In the genomic region with DNA sequence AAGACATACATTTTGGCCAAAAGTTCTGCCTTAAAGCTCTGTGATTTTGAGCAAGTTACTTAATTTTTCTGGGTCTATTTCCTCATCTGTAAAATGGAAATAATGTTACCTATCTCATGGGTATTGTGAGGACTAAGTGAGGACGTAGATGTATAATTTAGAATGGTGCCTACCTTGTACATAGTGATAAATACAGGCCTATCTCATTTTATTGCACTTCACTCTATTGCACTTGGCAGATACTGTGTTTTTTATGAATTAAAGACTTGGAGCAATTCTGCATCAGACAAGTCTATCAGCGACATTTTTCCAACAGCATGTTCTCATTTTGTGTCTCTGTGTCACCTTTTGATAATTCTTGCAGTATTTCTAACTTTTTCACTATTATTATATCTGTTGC, we compare ENCODE assay signal across 28 cellular contexts.
"Had no signal": no experiment of that assay in that cellular context is flagged by ENCODE, and none has a peak within 500 bp of the region (broad histone marks: within the 10 kb centered on the region; RNA-seq: fewer than 3 reads in every experiment).

No MANE protein-coding gene starts in this region.

- H3K79me2 ChIP-seq: parathyroid adenoma had no signal

- H3K4me2 ChIP-seq: neural progenitor cell had no signal

- H3K9ac ChIP-seq: neural progenitor cell, parathyroid adenoma had no signal

- H3K9me3 ChIP-seq: ovary, right lobe of liver, sigmoid colon, thoracic aorta, thyroid gland, tibial nerve, upper lobe of left lung, vagina had no signal

- H3K4me3 ChIP-seq: neural progenitor cell, ovary, psoas muscle, right lobe of liver, sigmoid colon, spleen, thoracic aorta, thyroid gland, tibial nerve, upper lobe of left lung, vagina had no signal

- H3K27ac ChIP-seq: neural progenitor cell, ovary, parathyroid adenoma, psoas muscle, right lobe of liver, sigmoid colon, spleen, thoracic aorta, thyroid gland, tibial nerve, upper lobe of left lung, vagina had no signal

- H3K36me3 ChIP-seq: neural progenitor cell, ovary, right lobe of liver, sigmoid colon, spleen, thoracic aorta, thyroid gland, tibial nerve, upper lobe of left lung, vagina had no signal

- FAIRE-seq: urothelium cell line had no signal

- H2AFZ ChIP-seq: neural progenitor cell, parathyroid adenoma had no signal

- H3K4me1 ChIP-seq: neural progenitor cell, parathyroid adenoma, psoas muscle, right lobe of liver, spleen, thyroid gland, tibial nerve, upper lobe of left lung, vagina had no signal

- H3K27me3 ChIP-seq: neural progenitor cell, ovary, right lobe of liver, sigmoid colon, spleen, thyroid gland, tibial nerve, upper lobe of left lung, vagina had no signal

- DNase-seq: naive thymus-derived CD4-positive, alpha-beta T cell; natural killer cell; occipital lobe; ovary; posterior cingulate gyrus; psoas muscle; right cardiac atrium; right lobe of liver; sigmoid colon; spleen; stimulated activated CD4-positive, alpha-beta T cell treated with anti-CD3 and anti-CD28 coated beads, Interleukin-12 subunit alpha, Interleukin-12 subunit beta, amount 100 ng/mL, for 4 hours; stimulated activated CD4-positive, alpha-beta T cell treated with anti-CD3 and anti-CD28 coated beads, Interleukin-1b, Interleukin-23, amount 100 ng/mL, for 48 hours; stimulated activated CD4-positive, alpha-beta T cell treated with anti-CD3 and anti-CD28 coated beads, Interleukin-4, amount 100 ng/mL, for 1 hour; stimulated activated CD4-positive, alpha-beta T cell treated with anti-CD3 and anti-CD28 coated beads, Interleukin-4, amount 100 ng/mL, for 4 hours; stimulated activated CD8-positive, alpha-beta memory T cell treated with anti-CD3 and anti-CD28 coated beads, Interleukin-4, amount 100 ng/mL, for 48 hours; stimulated activated naive CD4-positive, alpha-beta T cell; stimulated activated naive CD8-positive, alpha-beta T cell treated with anti-CD3 and anti-CD28 coated beads, Interleukin-15, amount 100 ng/mL, for 72 hours; stimulated activated naive CD8-positive, alpha-beta T cell treated with anti-CD3 and anti-CD28 coated beads, Interleukin-15, Interleukin-2, amounts not matched to agents 100 U/mL and 50 U/mL, for 24 hours; substantia nigra; thyroid gland; upper lobe of left lung had no signal

- ATAC-seq: naive thymus-derived CD4-positive, alpha-beta T cell; natural killer cell; psoas muscle; right lobe of liver; stimulated activated memory B cell treated with anti-CD40 and anti-IgM and Interleukin-4, amounts not matched to agents 10 μg/mL and 1 μg/mL and 100 μg/mL, for 72 hours; stimulated activated naive CD8-positive, alpha-beta T cell treated with anti-CD3 and anti-CD28 coated beads, Interleukin-15, amount 100 ng/mL, for 72 hours; stimulated activated naive CD8-positive, alpha-beta T cell treated with anti-CD3 and anti-CD28 coated beads, Interleukin-15, Interleukin-2, amounts not matched to agents 100 U/mL and 50 U/mL, for 24 hours had no signal
